Comparison of ENCODE assay signal across 12 cellular contexts in the genomic region with DNA sequence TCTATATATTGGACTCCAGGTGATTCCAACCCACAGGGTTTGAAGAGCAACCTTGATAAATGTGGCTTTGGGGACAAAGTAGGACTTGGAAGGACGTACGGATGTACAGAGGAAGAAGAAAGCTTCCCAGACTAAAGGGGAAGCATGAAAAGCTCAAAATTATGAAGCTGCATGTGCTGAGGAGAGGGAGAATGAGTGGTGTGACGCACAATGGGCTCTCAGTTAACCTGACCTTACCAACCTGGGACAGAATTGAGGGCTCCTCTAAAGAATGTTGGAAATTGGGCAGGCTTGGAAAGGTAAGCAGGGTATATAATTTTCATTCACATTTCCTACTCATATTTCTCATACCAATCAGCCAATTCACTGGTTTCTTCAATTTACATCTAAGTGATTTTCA. TPM values are rescaled to one million over a fixed set of nuclear protein-coding genes. Genes with fewer than 3 reads are reported as not detected.
DNase-seq lines count a peak whose midpoint lies in the region; ATAC-seq and TF ChIP-seq lines count a peak whose summit lies in the region.
"Had no signal": no experiment of that assay in that cellular context is flagged by ENCODE, and none has a peak within 500 bp of the region (broad histone marks: within the 10 kb centered on the region; RNA-seq: fewer than 3 reads in every experiment).

No MANE protein-coding gene starts in this region.

- intact Hi-C loops in activated B cell treated with CpG ODN at 0.5 μM for 24 hours (cut with micrococcal nuclease): loop anchor here (1.0 kb wide), 1 partner anchor 10 kb away; a partner anchor contains a TSS
- intact Hi-C loops in activated T-helper 1 cell treated with anti-CD3 and anti-CD28 coated beads, Interleukin-12 subunit alpha, Interleukin-12 subunit beta, Interleukin-2, Interleukin-4 antibody, amounts not matched to agents 30 ng/mL and 10 ng/mL and 1 ng/mL, durations not matched to agents 14 hours and 24 hours and 36 hours (cut with micrococcal nuclease): loop anchor here (1.0 to 10.0 kb wide), 3 partner anchors 20 to 486 kb away; no protein-coding TSS in a partner anchor

- CTCF ChIA-PET in activated B cell treated with CpG ODN at 0.5 μM for 24 hours (lab: Charles Lee): interaction anchor here (2.2 kb wide), 1 partner anchor 78 kb away, joined by 7 read pairs; no protein-coding TSS in a partner anchor

- H3K4me3 Mint-ChIP-seq in activated B cell treated with CpG ODN at 0.5 μM for 24 hours: peak overlapping the region; percentile 67
- H3K4me3 Mint-ChIP-seq in activated T-helper 1 cell treated with anti-CD3 and anti-CD28 coated beads, Interleukin-12 subunit alpha, Interleukin-12 subunit beta, Interleukin-2, Interleukin-4 antibody, amounts not matched to agents 30 ng/mL and 10 ng/mL and 1 ng/mL, durations not matched to agents 14 hours and 24 hours and 36 hours: no peak overlapping the region
- H3K4me3 Mint-ChIP-seq: nephron progenitor cell had no signal

- no peaks in the 10 kb centered on the region for H3K27me3 Mint-ChIP-seq in activated B cell treated with CpG ODN at 0.5 μM for 24 hours
- H3K27me3 Mint-ChIP-seq in activated T-helper 1 cell treated with anti-CD3 and anti-CD28 coated beads, Interleukin-12 subunit alpha, Interleukin-12 subunit beta, Interleukin-2, Interleukin-4 antibody, amounts not matched to agents 30 ng/mL and 10 ng/mL and 1 ng/mL, durations not matched to agents 14 hours and 24 hours and 36 hours (ENCODE audit: insufficient read depth): peaks cover 2% of the 10 kb centered on the region

- peak overlapping the region; percentile 87 for H3K27ac Mint-ChIP-seq in activated B cell treated with CpG ODN at 0.5 μM for 24 hours
- H3K27ac Mint-ChIP-seq in activated T-helper 1 cell treated with anti-CD3 and anti-CD28 coated beads, Interleukin-12 subunit alpha, Interleukin-12 subunit beta, Interleukin-2, Interleukin-4 antibody, amounts not matched to agents 30 ng/mL and 10 ng/mL and 1 ng/mL, durations not matched to agents 14 hours and 24 hours and 36 hours: no peak overlapping the region
- H3K27ac Mint-ChIP-seq: nephron progenitor cell had no signal

- no peak for DNase-seq in activated B cell treated with CpG ODN at 0.5 μM for 24 hours
- no peak for DNase-seq in pons (ENCODE audit: low spot score)
- no peak for DNase-seq in activated T-helper 1 cell treated with anti-CD3 and anti-CD28 coated beads, Interleukin-12 subunit alpha, Interleukin-12 subunit beta, Interleukin-2, Interleukin-4 antibody, amounts not matched to agents 30 ng/mL and 10 ng/mL and 1 ng/mL, durations not matched to agents 14 hours and 24 hours and 36 hours (ENCODE audit: low spot score)
- no peak for DNase-seq in activated CD8-positive, alpha-beta memory T cell treated with anti-CD3 and anti-CD28 coated beads, Interleukin-2, amount 50 U/mL, for 4 hours
- DNase-seq in dermis blood vessel endothelial cell: no peak
- DNase-seq: effector memory CD4-positive, alpha-beta T cell; NCI-H1048; NCI-H446 treated with DMSO at 0.1 percent for 48 hours; nephron progenitor cell had no signal

- no peak for TF ChIP-seq CTCF in activated B cell treated with CpG ODN at 0.5 μM for 24 hours (IDR thresholded peaks at IDR 0.05)

- POLR2A ChIA-PET in activated B cell treated with CpG ODN at 0.5 μM for 24 hours (lab: Charles Lee): interaction anchor here (1.0 kb wide), 2 partner anchors 11 to 816 kb away, joined by 3 read pairs; a partner anchor contains a TSS

- ATAC-seq in GM18867 (IDR thresholded peaks at IDR 0.05; ENCODE audit: unreplicated experiment): peak; percentile 4
- ATAC-seq in GM21360 (IDR thresholded peaks at IDR 0.05; ENCODE audit: unreplicated experiment): peak; percentile 17
- peak; percentile 2 for ATAC-seq in HG02870 (IDR thresholded peaks at IDR 0.05; ENCODE audit: unreplicated experiment)
- peak; percentile 25 for ATAC-seq in activated B cell treated with CpG ODN at 0.5 μM for 24 hours (ENCODE audit: low read depth)

- peaks cover 7% of the 10 kb centered on the region for H3K9me3 Mint-ChIP-seq in activated B cell treated with CpG ODN at 0.5 μM for 24 hours
- no peaks in the 10 kb centered on the region for H3K9me3 Mint-ChIP-seq in activated T-helper 1 cell treated with anti-CD3 and anti-CD28 coated beads, Interleukin-12 subunit alpha, Interleukin-12 subunit beta, Interleukin-2, Interleukin-4 antibody, amounts not matched to agents 30 ng/mL and 10 ng/mL and 1 ng/mL, durations not matched to agents 14 hours and 24 hours and 36 hours
- H3K9me3 Mint-ChIP-seq: nephron progenitor cell had no signal

- H3K4me1 Mint-ChIP-seq in activated B cell treated with CpG ODN at 0.5 μM for 24 hours: peaks cover 24% of the 10 kb centered on the region
- peaks cover 15% of the 10 kb centered on the region for H3K4me1 Mint-ChIP-seq in activated T-helper 1 cell treated with anti-CD3 and anti-CD28 coated beads, Interleukin-12 subunit alpha, Interleukin-12 subunit beta, Interleukin-2, Interleukin-4 antibody, amounts not matched to agents 30 ng/mL and 10 ng/mL and 1 ng/mL, durations not matched to agents 14 hours and 24 hours and 36 hours (ENCODE audit: low read depth)
- H3K4me1 Mint-ChIP-seq: nephron progenitor cell had no signal

- no peaks in the 10 kb centered on the region for H3K36me3 Mint-ChIP-seq in activated B cell treated with CpG ODN at 0.5 μM for 24 hours (ENCODE audit: low read depth)
- H3K36me3 Mint-ChIP-seq in activated T-helper 1 cell treated with anti-CD3 and anti-CD28 coated beads, Interleukin-12 subunit alpha, Interleukin-12 subunit beta, Interleukin-2, Interleukin-4 antibody, amounts not matched to agents 30 ng/mL and 10 ng/mL and 1 ng/mL, durations not matched to agents 14 hours and 24 hours and 36 hours (ENCODE audit: low read depth): no peaks in the 10 kb centered on the region

RNA-seq across cellular contexts. Expression of a gene that starts 10.5 kb away (rescaled TPM):
- total RNA-seq in activated B cell treated with CpG ODN at 0.5 μM for 24 hours (7.0 and 8.2 TPM in 2 replicates), dermis blood vessel endothelial cell (3.7 and 5.7 TPM in 2 replicates)
- 2.0 and 2.3 TPM in 2 replicates for total RNA-seq in activated T-helper 1 cell treated with anti-CD3 and anti-CD28 coated beads, Interleukin-12 subunit alpha, Interleukin-12 subunit beta, Interleukin-2, Interleukin-4 antibody, amounts not matched to agents 30 ng/mL and 10 ng/mL and 1 ng/mL, durations not matched to agents 14 hours and 24 hours and 36 hours

RNA-seq across cellular contexts. Expression of a gene that starts 43.9 kb away (rescaled TPM):
- total RNA-seq in activated B cell treated with CpG ODN at 0.5 μM for 24 hours: 2.4 and 2.7 TPM in 2 replicates
- 0.61 and 3.0 TPM in 2 replicates for total RNA-seq in activated T-helper 1 cell treated with anti-CD3 and anti-CD28 coated beads, Interleukin-12 subunit alpha, Interleukin-12 subunit beta, Interleukin-2, Interleukin-4 antibody, amounts not matched to agents 30 ng/mL and 10 ng/mL and 1 ng/mL, durations not matched to agents 14 hours and 24 hours and 36 hours
- 1.3 and 1.7 TPM in 2 replicates for total RNA-seq in dermis blood vessel endothelial cell
